25 cellular contexts compared by ENCODE assay signal in genomic region chr18:62122330-62122729, GRCh38.
"Had no signal": no experiment of that assay in that cellular context is flagged by ENCODE, and none has a peak within 500 bp of the region (broad histone marks: within the 10 kb centered on the region; RNA-seq: fewer than 3 reads in every experiment).

No MANE protein-coding gene starts in this region.

- H3K4me1 Mint-ChIP-seq: activated CD4-positive, alpha-beta T cell treated with anti-CD3 and anti-CD28 coated beads for 36 hours; activated naive CD4-positive, alpha-beta T cell treated with anti-CD3 and anti-CD28 coated beads, Interleukin-2, amount 50 U/mL, for 24 hours; activated naive CD8-positive, alpha-beta T cell treated with anti-CD3 and anti-CD28 coated beads, Interleukin-2, amount 50 U/mL, for 24 hours; activated T-helper 17 cell treated with anti-CD3 and anti-CD28 coated beads, Interleukin-2, amount 50 U/mL, for 72 hours had no signal

- H3K27me3 Mint-ChIP-seq: activated CD4-positive, alpha-beta memory T cell treated with anti-CD3 and anti-CD28 coated beads for 36 hours; activated CD4-positive, alpha-beta T cell treated with anti-CD3 and anti-CD28 coated beads for 36 hours; activated CD4-positive, alpha-beta T cell treated with anti-CD3 and anti-CD28 coated beads, Interleukin-2, amount 10 ng/mL, durations not matched to agents 24 days and 14 days; activated naive CD4-positive, alpha-beta T cell treated with anti-CD3 and anti-CD28 coated beads, Interleukin-2, amount 50 U/mL, for 24 hours; activated naive CD8-positive, alpha-beta T cell treated with anti-CD3 and anti-CD28 coated beads for 36 hours; activated naive CD8-positive, alpha-beta T cell treated with anti-CD3 and anti-CD28 coated beads, Interleukin-2, amount 50 U/mL, for 24 hours; activated T-helper 17 cell treated with anti-CD3 and anti-CD28 coated beads, Interleukin-2, amount 50 U/mL, for 72 hours had no signal

- H3K27ac ChIP-seq: adrenal gland, body of pancreas, esophagus muscularis mucosa, foreskin keratinocyte, gastroesophageal sphincter had no signal

- H3K4me3 ChIP-seq: adrenal gland, body of pancreas, esophagus muscularis mucosa, gastroesophageal sphincter had no signal

- H3K9me3 ChIP-seq: adrenal gland had no signal

- H3K27me3 ChIP-seq: adrenal gland, body of pancreas, esophagus muscularis mucosa, foreskin keratinocyte, gastroesophageal sphincter had no signal

- ATAC-seq: activated CD4-positive, alpha-beta T cell treated with anti-CD3 and anti-CD28 coated beads for 36 hours; activated CD8-positive, alpha-beta T cell treated with anti-CD3 and anti-CD28 coated beads, Interleukin-2, amount 10 ng/mL, durations not matched to agents 7 days and 5 days; activated naive CD8-positive, alpha-beta T cell treated with anti-CD3 and anti-CD28 coated beads, Interleukin-2, amount 50 U/mL, for 24 hours; activated T-cell treated with anti-CD3 and anti-CD28 coated beads, Interleukin-2, amount 50 U/mL, for 4 hours; activated T-helper 17 cell treated with anti-CD3 and anti-CD28 coated beads, Interleukin-2, amount 50 U/mL, for 72 hours; body of pancreas; foreskin keratinocyte; gastroesophageal sphincter had no signal

- H3K9me3 Mint-ChIP-seq: activated CD4-positive, alpha-beta T cell treated with anti-CD3 and anti-CD28 coated beads, Interleukin-2, amount 10 ng/mL, durations not matched to agents 24 days and 14 days; activated naive CD4-positive, alpha-beta T cell treated with anti-CD3 and anti-CD28 coated beads for 36 hours; activated naive CD4-positive, alpha-beta T cell treated with anti-CD3 and anti-CD28 coated beads, Interleukin-2, amount 50 U/mL, for 24 hours; activated naive CD8-positive, alpha-beta T cell treated with anti-CD3 and anti-CD28 coated beads for 36 hours; activated naive CD8-positive, alpha-beta T cell treated with anti-CD3 and anti-CD28 coated beads, Interleukin-2, amount 50 U/mL, for 24 hours; activated T-cell treated with anti-CD3 and anti-CD28 coated beads, Interleukin-2, amount 50 U/mL, for 4 hours; activated T-helper 17 cell treated with anti-CD3 and anti-CD28 coated beads, Interleukin-2, amount 50 U/mL, for 72 hours had no signal

- H3K27ac Mint-ChIP-seq: activated CD4-positive, alpha-beta memory T cell treated with anti-CD3 and anti-CD28 coated beads for 36 hours; activated CD4-positive, alpha-beta T cell treated with anti-CD3 and anti-CD28 coated beads for 36 hours; activated CD4-positive, alpha-beta T cell treated with anti-CD3 and anti-CD28 coated beads, Interleukin-2, amount 10 ng/mL, durations not matched to agents 24 days and 14 days; activated CD8-positive, alpha-beta T cell treated with anti-CD3 and anti-CD28 coated beads, Interleukin-2, amount 10 ng/mL, durations not matched to agents 7 days and 5 days; activated naive CD4-positive, alpha-beta T cell treated with anti-CD3 and anti-CD28 coated beads for 36 hours; activated naive CD4-positive, alpha-beta T cell treated with anti-CD3 and anti-CD28 coated beads, Interleukin-2, amount 50 U/mL, for 24 hours; activated naive CD8-positive, alpha-beta T cell treated with anti-CD3 and anti-CD28 coated beads for 36 hours; activated naive CD8-positive, alpha-beta T cell treated with anti-CD3 and anti-CD28 coated beads, Interleukin-2, amount 50 U/mL, for 24 hours; activated T-helper 17 cell treated with anti-CD3 and anti-CD28 coated beads, Interleukin-2, amount 50 U/mL, for 72 hours had no signal

- DNase-seq: activated CD4-positive, alpha-beta memory T cell treated with anti-CD3 and anti-CD28 coated beads for 36 hours; activated CD4-positive, alpha-beta T cell treated with anti-CD3 and anti-CD28 coated beads for 36 hours; activated CD4-positive, alpha-beta T cell treated with anti-CD3 and anti-CD28 coated beads, Interleukin-2, amount 10 ng/mL, durations not matched to agents 24 days and 14 days; activated CD4-positive, CD25-positive, alpha-beta regulatory T cell; activated CD4-positive, CD25-positive, alpha-beta regulatory T cell treated with anti-CD3 and anti-CD28 coated beads, Interleukin-2, amount 50 U/mL, for 72 hours; activated CD8-positive, alpha-beta T cell treated with anti-CD3 and anti-CD28 coated beads, Interleukin-2, amount 10 ng/mL, durations not matched to agents 7 days and 5 days; activated effector memory CD4-positive, alpha-beta T cell treated with Interleukin-2 at 50 U/mL for 16 hours; activated naive CD4-positive, alpha-beta T cell treated with anti-CD3 and anti-CD28 coated beads for 36 hours; activated naive CD8-positive, alpha-beta T cell treated with anti-CD3 and anti-CD28 coated beads for 36 hours; activated naive CD8-positive, alpha-beta T cell treated with anti-CD3 and anti-CD28 coated beads, Interleukin-2, amount 50 U/mL, for 24 hours; activated T-cell treated with anti-CD3 and anti-CD28 coated beads, Interleukin-2, amount 50 U/mL, for 4 hours; adrenal gland; amygdala; aorta; body of pancreas; caudate nucleus; cortex of kidney; effector CD8-positive, alpha-beta T cell; erythroblast; foreskin keratinocyte; T-helper 2 cell had no signal

- H3K36me3 ChIP-seq: adrenal gland had no signal

- H3K4me3 Mint-ChIP-seq: activated CD4-positive, alpha-beta memory T cell treated with anti-CD3 and anti-CD28 coated beads for 36 hours; activated CD4-positive, alpha-beta T cell treated with anti-CD3 and anti-CD28 coated beads for 36 hours; activated CD4-positive, alpha-beta T cell treated with anti-CD3 and anti-CD28 coated beads, Interleukin-2, amount 10 ng/mL, durations not matched to agents 24 days and 14 days; activated CD8-positive, alpha-beta T cell treated with anti-CD3 and anti-CD28 coated beads, Interleukin-2, amount 10 ng/mL, durations not matched to agents 7 days and 5 days; activated naive CD4-positive, alpha-beta T cell treated with anti-CD3 and anti-CD28 coated beads for 36 hours; activated naive CD4-positive, alpha-beta T cell treated with anti-CD3 and anti-CD28 coated beads, Interleukin-2, amount 50 U/mL, for 24 hours; activated naive CD8-positive, alpha-beta T cell treated with anti-CD3 and anti-CD28 coated beads for 36 hours; activated naive CD8-positive, alpha-beta T cell treated with anti-CD3 and anti-CD28 coated beads, Interleukin-2, amount 50 U/mL, for 24 hours; activated T-cell treated with anti-CD3 and anti-CD28 coated beads, Interleukin-2, amount 50 U/mL, for 4 hours; activated T-helper 17 cell treated with anti-CD3 and anti-CD28 coated beads, Interleukin-2, amount 50 U/mL, for 72 hours had no signal

- H3K4me1 ChIP-seq: adrenal gland, body of pancreas had no signal
